8 cellular contexts compared by ENCODE assay signal in genomic region chr1:117754061-117754969, GRCh38.
DNase-seq lines count a peak whose midpoint lies in the region; ATAC-seq lines count a peak whose summit lies in the region.

No MANE protein-coding gene starts in this region.

- ATAC-seq in HG03175 (IDR thresholded peaks at IDR 0.05; ENCODE audit: unreplicated experiment) = no peak

- peak; percentile 64 to 70 for DNase-seq in NCI-H524 (lab: John Stamatoyannopoulos, UW)
- no peak for DNase-seq in NCI-H524 treated with DMSO at 0.1 percent for 48 hours (lab: John Stamatoyannopoulos, UW)
- peak; percentile 33 to 71 for DNase-seq in NCI-H187 (lab: John Stamatoyannopoulos, UW)
- DNase-seq in T1000 (lab: John Stamatoyannopoulos, UW) = peak; percentile 1
- peak; percentile 84 for DNase-seq in cerebellar cortex (ENCODE audit: low spot score)
- DNase-seq in kidney tubule cell (ENCODE audit: low spot score) = peak; percentile 71
- DNase-seq in stimulated activated CD4-positive, alpha-beta T cell treated with anti-CD3 and anti-CD28 coated beads, Interleukin-2, amount 100 ng/mL, for 4 hours (ENCODE audit: low read depth) = peak; percentile 29
